In genomic region chr5:147554285-147554817, GRCh38 we compare ENCODE assay signal across 11 cellular contexts. TPM values are rescaled to one million over a fixed set of nuclear protein-coding genes. Genes with fewer than 3 reads are reported as not detected.
DNase-seq lines count a peak whose midpoint lies in the region; ATAC-seq and TF ChIP-seq lines count a peak whose summit lies in the region.
"Had no signal": no experiment of that assay in that cellular context is flagged by ENCODE, and none has a peak within 500 bp of the region (broad histone marks: within the 10 kb centered on the region; RNA-seq: fewer than 3 reads in every experiment).

No MANE protein-coding gene starts in this region.

- no peak overlapping the region for H3K4me3 ChIP-seq in BE2C (ENCODE audit: low read depth, low read length)
- peak overlapping the region; percentile 2 for H3K4me3 ChIP-seq in fibroblast of pulmonary artery (replicated peaks; ENCODE audit: low read depth, low read length)

- H3K9me3 Mint-ChIP-seq in osteocyte (ENCODE audit: unreplicated experiment) = peaks cover 7% of the 10 kb centered on the region
- peaks cover 2% of the 10 kb centered on the region for H3K9me3 Mint-ChIP-seq in stimulated activated effector memory CD8-positive, alpha-beta T cell treated with anti-CD3 and anti-CD28 coated beads, Interleukin-12 subunit alpha, Interleukin-12 subunit beta, amount 100 ng/mL, for 72 hours

- no peaks in the 10 kb centered on the region for H3K36me3 Mint-ChIP-seq in osteocyte (ENCODE audit: unreplicated experiment)
- H3K36me3 Mint-ChIP-seq in stimulated activated effector memory CD8-positive, alpha-beta T cell treated with anti-CD3 and anti-CD28 coated beads, Interleukin-12 subunit alpha, Interleukin-12 subunit beta, amount 100 ng/mL, for 72 hours = no peaks in the 10 kb centered on the region

- no peaks in the 10 kb centered on the region for H3K27me3 Mint-ChIP-seq in osteocyte (ENCODE audit: unreplicated experiment)
- H3K27me3 Mint-ChIP-seq: activated CD4-positive, alpha-beta T cell treated with anti-CD3 and anti-CD28 coated beads, Interleukin-2, amount 10 ng/mL, durations not matched to agents 7 days and 5 days had no signal

- no peak for TF ChIP-seq CTCF in BE2C (IDR thresholded peaks at IDR 0.05; ENCODE audit: low read depth, low read length)
- no peak for TF ChIP-seq CTCF in fibroblast of pulmonary artery (IDR thresholded peaks at IDR 0.05; ENCODE audit: low read length, missing control alignments)
- no peak for TF ChIP-seq CTCF in osteocyte (IDR thresholded peaks at IDR 0.05)

- H3K4me1 ChIP-seq in BE2C = peaks cover 32% of the 10 kb centered on the region

- H3K27me3 ChIP-seq in BE2C = no peaks in the 10 kb centered on the region

- DNase-seq in BE2C = peak; percentile 29
- peak; percentile 45 for DNase-seq in SK-MEL-5 (ENCODE audit: low read depth, low spot score)
- DNase-seq in fibroblast of pulmonary artery (ENCODE audit: low read depth) = peak; percentile 90
- no peak for DNase-seq in osteocyte (ENCODE audit: extremely low spot score, unreplicated experiment)
- DNase-seq in stimulated activated effector memory CD8-positive, alpha-beta T cell treated with anti-CD3 and anti-CD28 coated beads, Interleukin-12 subunit alpha, Interleukin-12 subunit beta, amount 100 ng/mL, for 72 hours (ENCODE audit: low spot score in 2 of 2) = no peak
- DNase-seq in stimulated activated CD4-positive, alpha-beta T cell treated with anti-CD3 and anti-CD28 coated beads, Interleukin-2, amount 100 ng/mL, for 24 hours = no peak
- DNase-seq in cerebellar cortex (ENCODE audit: low spot score) = no peak
- no peak for DNase-seq in UCSD-AML1 (lab: John Stamatoyannopoulos, UW; ENCODE audit: unreplicated experiment)
- DNase-seq: activated CD4-positive, alpha-beta T cell treated with anti-CD3 and anti-CD28 coated beads, Interleukin-2, amount 10 ng/mL, durations not matched to agents 7 days and 5 days; DND-41; stimulated activated CD4-positive, alpha-beta T cell treated with anti-CD3 and anti-CD28 coated beads, Interleukin-15, amount 100 ng/mL, for 24 hours had no signal

- H3K4me3 Mint-ChIP-seq in osteocyte (ENCODE audit: unreplicated experiment) = peak overlapping the region; percentile 55
- H3K4me3 Mint-ChIP-seq in stimulated activated effector memory CD8-positive, alpha-beta T cell treated with anti-CD3 and anti-CD28 coated beads, Interleukin-12 subunit alpha, Interleukin-12 subunit beta, amount 100 ng/mL, for 72 hours = no peak overlapping the region
- H3K4me3 Mint-ChIP-seq: activated CD4-positive, alpha-beta T cell treated with anti-CD3 and anti-CD28 coated beads, Interleukin-2, amount 10 ng/mL, durations not matched to agents 7 days and 5 days had no signal

- H3K27ac Mint-ChIP-seq in osteocyte (ENCODE audit: unreplicated experiment) = peak overlapping the region; percentile 97
- H3K27ac Mint-ChIP-seq in stimulated activated effector memory CD8-positive, alpha-beta T cell treated with anti-CD3 and anti-CD28 coated beads, Interleukin-12 subunit alpha, Interleukin-12 subunit beta, amount 100 ng/mL, for 72 hours = no peak overlapping the region
- H3K27ac Mint-ChIP-seq: activated CD4-positive, alpha-beta T cell treated with anti-CD3 and anti-CD28 coated beads, Interleukin-2, amount 10 ng/mL, durations not matched to agents 7 days and 5 days had no signal

- H3K36me3 ChIP-seq in BE2C = no peaks in the 10 kb centered on the region

- ATAC-seq in stimulated activated effector memory CD8-positive, alpha-beta T cell treated with anti-CD3 and anti-CD28 coated beads, Interleukin-12 subunit alpha, Interleukin-12 subunit beta, amount 100 ng/mL, for 72 hours = no peak

- in situ Hi-C loops in SK-MEL-5 (cut with HindIII; ENCODE audit: low pct_unique_long_range_greater_than_20kb, low sequenced_read_pairs) = no loop called here

- H3K4me1 Mint-ChIP-seq in osteocyte (ENCODE audit: unreplicated experiment) = peaks cover 28% of the 10 kb centered on the region
- no peaks in the 10 kb centered on the region for H3K4me1 Mint-ChIP-seq in stimulated activated effector memory CD8-positive, alpha-beta T cell treated with anti-CD3 and anti-CD28 coated beads, Interleukin-12 subunit alpha, Interleukin-12 subunit beta, amount 100 ng/mL, for 72 hours
- H3K4me1 Mint-ChIP-seq: activated CD4-positive, alpha-beta T cell treated with anti-CD3 and anti-CD28 coated beads, Interleukin-2, amount 10 ng/mL, durations not matched to agents 7 days and 5 days had no signal

- H3K9me3 ChIP-seq in BE2C = no peaks in the 10 kb centered on the region

RNA-seq across cellular contexts. Expression of gene DPYSL3, which starts 44.5 kb away (rescaled TPM):
- 306 TPM for polyA plus RNA-seq in BE2C (2012; ENCODE audit: insufficient read depth, insufficient read length, low read depth)
- total RNA-seq in SK-MEL-5 (2014; rRNA removed; shearing (Covaris generic)) = 13.0 and 16.5 TPM in 2 replicates
- 29.4 and 37.7 TPM in 2 replicates for polyA plus RNA-seq in SK-MEL-5 (2015; cell fraction: cytosol; rRNA removed)
- 21.6 and 31.0 TPM in 2 replicates for polyA plus RNA-seq in SK-MEL-5 (2015; cell fraction: nucleus; rRNA removed)
- total RNA-seq in osteocyte = 84.1 and 88.0 TPM in 2 replicates
- total RNA-seq: activated CD4-positive, alpha-beta T cell treated with anti-CD3 and anti-CD28 coated beads, Interleukin-2, amount 10 ng/mL, durations not matched to agents 7 days and 5 days had no signal

Comparison
In these comparisons a context has a peak if more than half of its experiments do, and no peak if none do; other contexts are left out.
1. DNase-seq: peak in BE2C (single experiment), SK-MEL-5 (single experiment) and fibroblast of pulmonary artery (single experiment); none in osteocyte (single experiment), stimulated activated effector memory CD8-positive, alpha-beta T cell treated with anti-CD3 and anti-CD28 coated beads, Interleukin-12 subunit alpha, Interleukin-12 subunit beta, amount 100 ng/mL, for 72 hours (0 of 2), stimulated activated CD4-positive, alpha-beta T cell treated with anti-CD3 and anti-CD28 coated beads, Interleukin-2, amount 100 ng/mL, for 24 hours (0 of 2), cerebellar cortex (single experiment) and UCSD-AML1 (single experiment).